In the genomic region with DNA sequence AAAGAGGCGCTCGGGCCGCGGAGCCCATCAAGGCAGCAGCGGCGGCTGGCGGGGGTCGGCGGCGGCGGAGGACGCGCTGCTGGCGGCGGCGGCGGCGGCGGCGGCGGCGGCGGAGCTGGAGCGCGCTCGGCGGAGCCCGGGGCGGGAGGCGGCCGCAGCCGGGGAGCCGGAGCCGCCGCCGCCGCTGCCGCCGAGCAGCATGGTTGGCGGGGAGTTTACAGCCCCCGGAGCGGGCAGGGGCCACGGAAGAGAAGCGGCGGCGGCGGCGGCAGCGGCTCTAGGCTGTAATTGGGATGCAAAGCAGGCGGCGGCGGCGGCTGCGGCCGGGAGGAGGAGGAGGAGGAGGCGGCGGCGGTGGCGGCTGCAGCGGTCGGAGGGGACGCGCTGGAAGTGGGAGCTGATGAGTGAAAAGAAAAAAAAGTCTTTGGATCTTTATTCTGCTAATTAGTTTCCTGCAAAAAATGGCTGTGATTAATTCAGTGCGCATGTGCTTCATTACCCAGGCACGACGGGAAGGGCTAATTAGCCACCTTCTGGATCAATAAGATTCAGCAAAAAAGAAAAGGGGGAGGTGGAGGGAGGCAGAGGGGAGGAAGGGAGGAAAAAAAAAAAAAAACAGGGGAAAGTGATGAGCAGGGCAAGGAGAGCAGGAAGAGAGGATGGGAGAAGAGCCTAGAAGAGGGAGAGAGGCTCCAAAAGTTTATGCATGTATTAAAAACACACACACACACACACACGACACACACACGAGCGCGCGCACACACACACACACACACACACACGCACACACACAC, we compare ENCODE assay signal across 1 cellular context.
TF ChIP-seq lines count a peak whose summit lies in the region.

No MANE protein-coding gene starts in this region.

TF ChIP-seq in HepG2, 621 proteins besides CTCF, POLR2A, EP300 and RAD21 (continued from another document and continues in another):
- TF ChIP-seq ZNF569 (CRISPR knock-in tag; IDR thresholded peaks at IDR 0.05; ENCODE audit: borderline replicate concordance) = no peak
- TF ChIP-seq, protein P1, sequence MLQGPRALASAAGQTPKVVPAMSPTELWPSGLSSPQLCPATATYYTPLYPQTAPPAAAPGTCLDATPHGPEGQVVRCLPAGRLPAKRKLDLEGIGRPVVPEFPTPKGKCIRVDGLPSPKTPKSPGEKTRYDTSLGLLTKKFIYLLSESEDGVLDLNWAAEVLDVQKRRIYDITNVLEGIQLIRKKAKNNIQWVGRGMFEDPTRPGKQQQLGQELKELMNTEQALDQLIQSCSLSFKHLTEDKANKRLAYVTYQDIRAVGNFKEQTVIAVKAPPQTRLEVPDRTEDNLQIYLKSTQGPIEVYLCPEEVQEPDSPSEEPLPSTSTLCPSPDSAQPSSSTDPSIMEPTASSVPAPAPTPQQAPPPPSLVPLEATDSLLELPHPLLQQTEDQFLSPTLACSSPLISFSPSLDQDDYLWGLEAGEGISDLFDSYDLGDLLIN (CRISPR knock-in tag; IDR thresholded peaks at IDR 0.05; ENCODE audit: borderline replicate concordance) = no peak
- no peak for TF ChIP-seq FIP1L1 (IDR thresholded peaks at IDR 0.05; ENCODE audit: borderline replicate concordance, insufficient read depth, low read depth, low read length)
- TF ChIP-seq, protein P2, sequence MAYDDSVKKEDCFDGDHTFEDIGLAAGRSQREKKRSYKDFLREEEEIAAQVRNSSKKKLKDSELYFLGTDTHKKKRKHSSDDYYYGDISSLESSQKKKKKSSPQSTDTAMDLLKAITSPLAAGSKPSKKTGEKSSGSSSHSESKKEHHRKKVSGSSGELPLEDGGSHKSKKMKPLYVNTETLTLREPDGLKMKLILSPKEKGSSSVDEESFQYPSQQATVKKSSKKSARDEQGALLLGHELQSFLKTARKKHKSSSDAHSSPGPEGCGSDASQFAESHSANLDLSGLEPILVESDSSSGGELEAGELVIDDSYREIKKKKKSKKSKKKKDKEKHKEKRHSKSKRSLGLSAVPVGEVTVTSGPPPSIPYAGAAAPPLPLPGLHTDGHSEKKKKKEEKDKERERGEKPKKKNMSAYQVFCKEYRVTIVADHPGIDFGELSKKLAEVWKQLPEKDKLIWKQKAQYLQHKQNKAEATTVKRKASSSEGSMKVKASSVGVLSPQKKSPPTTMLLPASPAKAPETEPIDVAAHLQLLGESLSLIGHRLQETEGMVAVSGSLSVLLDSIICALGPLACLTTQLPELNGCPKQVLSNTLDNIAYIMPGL (CRISPR knock-in tag; IDR thresholded peaks at IDR 0.05; ENCODE audit: borderline replicate concordance in 1 of 2, low read depth in 1 of 2) = 0 out of 4 replicates have a peak, but pooled peaks of 1 of the 2 experiments have one; percentile 41
- TF ChIP-seq, protein P3, sequence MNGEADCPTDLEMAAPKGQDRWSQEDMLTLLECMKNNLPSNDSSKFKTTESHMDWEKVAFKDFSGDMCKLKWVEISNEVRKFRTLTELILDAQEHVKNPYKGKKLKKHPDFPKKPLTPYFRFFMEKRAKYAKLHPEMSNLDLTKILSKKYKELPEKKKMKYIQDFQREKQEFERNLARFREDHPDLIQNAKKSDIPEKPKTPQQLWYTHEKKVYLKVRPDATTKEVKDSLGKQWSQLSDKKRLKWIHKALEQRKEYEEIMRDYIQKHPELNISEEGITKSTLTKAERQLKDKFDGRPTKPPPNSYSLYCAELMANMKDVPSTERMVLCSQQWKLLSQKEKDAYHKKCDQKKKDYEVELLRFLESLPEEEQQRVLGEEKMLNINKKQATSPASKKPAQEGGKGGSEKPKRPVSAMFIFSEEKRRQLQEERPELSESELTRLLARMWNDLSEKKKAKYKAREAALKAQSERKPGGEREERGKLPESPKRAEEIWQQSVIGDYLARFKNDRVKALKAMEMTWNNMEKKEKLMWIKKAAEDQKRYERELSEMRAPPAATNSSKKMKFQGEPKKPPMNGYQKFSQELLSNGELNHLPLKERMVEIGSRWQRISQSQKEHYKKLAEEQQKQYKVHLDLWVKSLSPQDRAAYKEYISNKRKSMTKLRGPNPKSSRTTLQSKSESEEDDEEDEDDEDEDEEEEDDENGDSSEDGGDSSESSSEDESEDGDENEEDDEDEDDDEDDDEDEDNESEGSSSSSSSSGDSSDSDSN (CRISPR knock-in tag; IDR thresholded peaks at IDR 0.05) = peak; percentile 71
- TF ChIP-seq, protein P4, sequence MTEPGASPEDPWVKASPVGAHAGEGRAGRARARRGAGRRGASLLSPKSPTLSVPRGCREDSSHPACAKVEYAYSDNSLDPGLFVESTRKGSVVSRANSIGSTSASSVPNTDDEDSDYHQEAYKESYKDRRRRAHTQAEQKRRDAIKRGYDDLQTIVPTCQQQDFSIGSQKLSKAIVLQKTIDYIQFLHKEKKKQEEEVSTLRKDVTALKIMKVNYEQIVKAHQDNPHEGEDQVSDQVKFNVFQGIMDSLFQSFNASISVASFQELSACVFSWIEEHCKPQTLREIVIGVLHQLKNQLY (CRISPR knock-in tag; IDR thresholded peaks at IDR 0.05) = no peak
- TF ChIP-seq, protein P5, sequence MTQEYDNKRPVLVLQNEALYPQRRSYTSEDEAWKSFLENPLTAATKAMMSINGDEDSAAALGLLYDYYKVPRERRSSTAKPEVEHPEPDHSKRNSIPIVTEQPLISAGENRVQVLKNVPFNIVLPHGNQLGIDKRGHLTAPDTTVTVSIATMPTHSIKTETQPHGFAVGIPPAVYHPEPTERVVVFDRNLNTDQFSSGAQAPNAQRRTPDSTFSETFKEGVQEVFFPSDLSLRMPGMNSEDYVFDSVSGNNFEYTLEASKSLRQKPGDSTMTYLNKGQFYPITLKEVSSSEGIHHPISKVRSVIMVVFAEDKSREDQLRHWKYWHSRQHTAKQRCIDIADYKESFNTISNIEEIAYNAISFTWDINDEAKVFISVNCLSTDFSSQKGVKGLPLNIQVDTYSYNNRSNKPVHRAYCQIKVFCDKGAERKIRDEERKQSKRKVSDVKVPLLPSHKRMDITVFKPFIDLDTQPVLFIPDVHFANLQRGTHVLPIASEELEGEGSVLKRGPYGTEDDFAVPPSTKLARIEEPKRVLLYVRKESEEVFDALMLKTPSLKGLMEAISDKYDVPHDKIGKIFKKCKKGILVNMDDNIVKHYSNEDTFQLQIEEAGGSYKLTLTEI (CRISPR knock-in tag; conservative IDR thresholded peaks at IDR 0.05) = no peak
- TF ChIP-seq, protein P6, sequence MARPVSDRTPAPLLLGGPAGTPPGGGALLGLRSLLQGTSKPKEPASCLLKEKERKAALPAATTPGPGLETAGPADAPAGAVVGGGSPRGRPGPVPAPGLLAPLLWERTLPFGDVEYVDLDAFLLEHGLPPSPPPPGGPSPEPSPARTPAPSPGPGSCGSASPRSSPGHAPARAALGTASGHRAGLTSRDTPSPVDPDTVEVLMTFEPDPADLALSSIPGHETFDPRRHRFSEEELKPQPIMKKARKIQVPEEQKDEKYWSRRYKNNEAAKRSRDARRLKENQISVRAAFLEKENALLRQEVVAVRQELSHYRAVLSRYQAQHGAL (CRISPR knock-in tag; IDR thresholded peaks at IDR 0.05; ENCODE audit: not compliant biosample characterization) = no peak
- no peak for TF ChIP-seq PHB2 (IDR thresholded peaks at IDR 0.05; ENCODE audit: partially characterized antibody)
- no peak for TF ChIP-seq XRCC5 (optimal IDR thresholded peaks at IDR 0.05; ENCODE audit: low read length)
- peak; percentile 31; the same call in 1 of the 2 replicates for TF ChIP-seq SAP130 (CRISPR knock-in tag; IDR thresholded peaks at IDR 0.05; ENCODE audit: low read depth)
- no peak for TF ChIP-seq ZBTB42 (CRISPR knock-in tag; IDR thresholded peaks at IDR 0.05)
- TF ChIP-seq SOX6 (IDR thresholded peaks at IDR 0.05) = no peak
- peak; percentile 36; the same call in 1 of the 2 replicates for TF ChIP-seq SOX6 (CRISPR knock-in tag; IDR thresholded peaks at IDR 0.05)
- TF ChIP-seq ZNF878 (CRISPR knock-in tag; IDR thresholded peaks at IDR 0.05) = 0 out of 2 replicates have a peak, but pooled peaks have one; percentile 13
- TF ChIP-seq, protein P7, sequence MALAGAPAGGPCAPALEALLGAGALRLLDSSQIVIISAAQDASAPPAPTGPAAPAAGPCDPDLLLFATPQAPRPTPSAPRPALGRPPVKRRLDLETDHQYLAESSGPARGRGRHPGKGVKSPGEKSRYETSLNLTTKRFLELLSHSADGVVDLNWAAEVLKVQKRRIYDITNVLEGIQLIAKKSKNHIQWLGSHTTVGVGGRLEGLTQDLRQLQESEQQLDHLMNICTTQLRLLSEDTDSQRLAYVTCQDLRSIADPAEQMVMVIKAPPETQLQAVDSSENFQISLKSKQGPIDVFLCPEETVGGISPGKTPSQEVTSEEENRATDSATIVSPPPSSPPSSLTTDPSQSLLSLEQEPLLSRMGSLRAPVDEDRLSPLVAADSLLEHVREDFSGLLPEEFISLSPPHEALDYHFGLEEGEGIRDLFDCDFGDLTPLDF (CRISPR knock-in tag; IDR thresholded peaks at IDR 0.05) = no peak
- TF ChIP-seq, protein P8, sequence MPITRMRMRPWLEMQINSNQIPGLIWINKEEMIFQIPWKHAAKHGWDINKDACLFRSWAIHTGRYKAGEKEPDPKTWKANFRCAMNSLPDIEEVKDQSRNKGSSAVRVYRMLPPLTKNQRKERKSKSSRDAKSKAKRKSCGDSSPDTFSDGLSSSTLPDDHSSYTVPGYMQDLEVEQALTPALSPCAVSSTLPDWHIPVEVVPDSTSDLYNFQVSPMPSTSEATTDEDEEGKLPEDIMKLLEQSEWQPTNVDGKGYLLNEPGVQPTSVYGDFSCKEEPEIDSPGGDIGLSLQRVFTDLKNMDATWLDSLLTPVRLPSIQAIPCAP (CRISPR knock-in tag; IDR thresholded peaks at IDR 0.05; ENCODE audit: low read depth) = no peak
- TF ChIP-seq ISL2 (CRISPR knock-in tag; IDR thresholded peaks at IDR 0.05) = no peak
- TF ChIP-seq SNAPC2 (CRISPR knock-in tag; IDR thresholded peaks at IDR 0.05) = no peak
- TF ChIP-seq, protein P9, sequence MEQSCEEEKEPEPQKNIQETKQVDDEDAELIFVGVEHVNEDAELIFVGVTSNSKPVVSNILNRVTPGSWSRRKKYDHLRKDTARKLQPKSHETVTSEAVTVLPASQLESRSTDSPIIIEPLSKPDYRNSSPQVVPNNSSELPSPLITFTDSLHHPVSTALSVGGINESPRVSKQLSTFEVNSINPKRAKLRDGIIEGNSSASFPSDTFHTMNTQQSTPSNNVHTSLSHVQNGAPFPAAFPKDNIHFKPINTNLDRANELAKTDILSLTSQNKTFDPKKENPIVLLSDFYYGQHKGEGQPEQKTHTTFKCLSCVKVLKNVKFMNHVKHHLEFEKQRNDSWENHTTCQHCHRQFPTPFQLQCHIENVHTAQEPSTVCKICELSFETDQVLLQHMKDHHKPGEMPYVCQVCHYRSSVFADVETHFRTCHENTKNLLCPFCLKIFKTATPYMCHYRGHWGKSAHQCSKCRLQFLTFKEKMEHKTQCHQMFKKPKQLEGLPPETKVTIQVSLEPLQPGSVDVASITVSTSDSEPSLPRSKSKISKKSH (CRISPR knock-in tag; IDR thresholded peaks at IDR 0.05; ENCODE audit: borderline replicate concordance) = no peak
- peak; percentile 25; the same call in 1 of the 2 replicates for TF ChIP-seq ZNF607 (CRISPR knock-in tag; IDR thresholded peaks at IDR 0.05; ENCODE audit: borderline replicate concordance)
- TF ChIP-seq, protein P10, sequence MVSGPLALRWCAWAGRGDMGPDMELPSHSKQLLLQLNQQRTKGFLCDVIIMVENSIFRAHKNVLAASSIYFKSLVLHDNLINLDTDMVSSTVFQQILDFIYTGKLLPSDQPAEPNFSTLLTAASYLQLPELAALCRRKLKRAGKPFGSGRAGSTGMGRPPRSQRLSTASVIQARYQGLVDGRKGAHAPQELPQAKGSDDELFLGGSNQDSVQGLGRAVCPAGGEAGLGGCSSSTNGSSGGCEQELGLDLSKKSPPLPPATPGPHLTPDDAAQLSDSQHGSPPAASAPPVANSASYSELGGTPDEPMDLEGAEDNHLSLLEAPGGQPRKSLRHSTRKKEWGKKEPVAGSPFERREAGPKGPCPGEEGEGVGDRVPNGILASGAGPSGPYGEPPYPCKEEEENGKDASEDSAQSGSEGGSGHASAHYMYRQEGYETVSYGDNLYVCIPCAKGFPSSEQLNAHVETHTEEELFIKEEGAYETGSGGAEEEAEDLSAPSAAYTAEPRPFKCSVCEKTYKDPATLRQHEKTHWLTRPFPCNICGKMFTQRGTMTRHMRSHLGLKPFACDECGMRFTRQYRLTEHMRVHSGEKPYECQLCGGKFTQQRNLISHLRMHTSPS (CRISPR knock-in tag; IDR thresholded peaks at IDR 0.05; ENCODE audit: low read depth) = no peak
- TF ChIP-seq SMAD9 (CRISPR knock-in tag; IDR thresholded peaks at IDR 0.05) = no peak
- TF ChIP-seq ZNF724P (CRISPR knock-in tag; IDR thresholded peaks at IDR 0.05; ENCODE audit: borderline replicate concordance) = no peak
- TF ChIP-seq, protein P11, sequence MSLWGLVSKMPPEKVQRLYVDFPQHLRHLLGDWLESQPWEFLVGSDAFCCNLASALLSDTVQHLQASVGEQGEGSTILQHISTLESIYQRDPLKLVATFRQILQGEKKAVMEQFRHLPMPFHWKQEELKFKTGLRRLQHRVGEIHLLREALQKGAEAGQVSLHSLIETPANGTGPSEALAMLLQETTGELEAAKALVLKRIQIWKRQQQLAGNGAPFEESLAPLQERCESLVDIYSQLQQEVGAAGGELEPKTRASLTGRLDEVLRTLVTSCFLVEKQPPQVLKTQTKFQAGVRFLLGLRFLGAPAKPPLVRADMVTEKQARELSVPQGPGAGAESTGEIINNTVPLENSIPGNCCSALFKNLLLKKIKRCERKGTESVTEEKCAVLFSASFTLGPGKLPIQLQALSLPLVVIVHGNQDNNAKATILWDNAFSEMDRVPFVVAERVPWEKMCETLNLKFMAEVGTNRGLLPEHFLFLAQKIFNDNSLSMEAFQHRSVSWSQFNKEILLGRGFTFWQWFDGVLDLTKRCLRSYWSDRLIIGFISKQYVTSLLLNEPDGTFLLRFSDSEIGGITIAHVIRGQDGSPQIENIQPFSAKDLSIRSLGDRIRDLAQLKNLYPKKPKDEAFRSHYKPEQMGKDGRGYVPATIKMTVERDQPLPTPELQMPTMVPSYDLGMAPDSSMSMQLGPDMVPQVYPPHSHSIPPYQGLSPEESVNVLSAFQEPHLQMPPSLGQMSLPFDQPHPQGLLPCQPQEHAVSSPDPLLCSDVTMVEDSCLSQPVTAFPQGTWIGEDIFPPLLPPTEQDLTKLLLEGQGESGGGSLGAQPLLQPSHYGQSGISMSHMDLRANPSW (CRISPR knock-in tag; IDR thresholded peaks at IDR 0.05; ENCODE audit: borderline replicate concordance) = no peak
- no peak for TF ChIP-seq NFIC (IDR thresholded peaks at IDR 0.05; ENCODE audit: low read length)
- 0 out of 2 replicates have a peak, but pooled peaks have one; percentile 12 for TF ChIP-seq GATAD2A (CRISPR knock-in tag; IDR thresholded peaks at IDR 0.05)
- TF ChIP-seq, protein P12, sequence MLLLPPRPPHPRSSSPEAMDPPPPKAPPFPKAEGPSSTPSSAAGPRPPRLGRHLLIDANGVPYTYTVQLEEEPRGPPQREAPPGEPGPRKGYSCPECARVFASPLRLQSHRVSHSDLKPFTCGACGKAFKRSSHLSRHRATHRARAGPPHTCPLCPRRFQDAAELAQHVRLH (CRISPR knock-in tag; IDR thresholded peaks at IDR 0.05; ENCODE audit: borderline replicate concordance, low read depth) = no peak
- TF ChIP-seq, protein P13, sequence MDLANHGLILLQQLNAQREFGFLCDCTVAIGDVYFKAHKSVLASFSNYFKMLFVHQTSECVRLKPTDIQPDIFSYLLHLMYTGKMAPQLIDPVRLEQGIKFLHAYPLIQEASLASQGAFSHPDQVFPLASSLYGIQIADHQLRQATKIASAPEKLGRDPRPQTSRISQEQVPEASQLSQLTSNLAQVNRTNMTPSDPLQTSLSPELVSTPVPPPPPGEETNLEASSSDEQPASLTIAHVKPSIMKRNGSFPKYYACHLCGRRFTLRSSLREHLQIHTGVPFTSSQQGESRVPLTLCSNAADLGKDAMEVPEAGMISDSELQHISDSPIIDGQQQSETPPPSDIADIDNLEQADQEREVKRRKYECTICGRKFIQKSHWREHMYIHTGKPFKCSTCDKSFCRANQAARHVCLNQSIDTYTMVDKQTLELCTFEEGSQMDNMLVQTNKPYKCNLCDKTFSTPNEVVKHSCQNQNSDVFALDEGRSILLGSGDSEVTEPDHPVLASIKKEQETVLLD (CRISPR knock-in tag; IDR thresholded peaks at IDR 0.05; ENCODE audit: low read depth) = 0 out of 2 replicates have a peak, but pooled peaks have one; percentile 11
